ENCODE assay signal across 8 cellular contexts in the genomic region with DNA sequence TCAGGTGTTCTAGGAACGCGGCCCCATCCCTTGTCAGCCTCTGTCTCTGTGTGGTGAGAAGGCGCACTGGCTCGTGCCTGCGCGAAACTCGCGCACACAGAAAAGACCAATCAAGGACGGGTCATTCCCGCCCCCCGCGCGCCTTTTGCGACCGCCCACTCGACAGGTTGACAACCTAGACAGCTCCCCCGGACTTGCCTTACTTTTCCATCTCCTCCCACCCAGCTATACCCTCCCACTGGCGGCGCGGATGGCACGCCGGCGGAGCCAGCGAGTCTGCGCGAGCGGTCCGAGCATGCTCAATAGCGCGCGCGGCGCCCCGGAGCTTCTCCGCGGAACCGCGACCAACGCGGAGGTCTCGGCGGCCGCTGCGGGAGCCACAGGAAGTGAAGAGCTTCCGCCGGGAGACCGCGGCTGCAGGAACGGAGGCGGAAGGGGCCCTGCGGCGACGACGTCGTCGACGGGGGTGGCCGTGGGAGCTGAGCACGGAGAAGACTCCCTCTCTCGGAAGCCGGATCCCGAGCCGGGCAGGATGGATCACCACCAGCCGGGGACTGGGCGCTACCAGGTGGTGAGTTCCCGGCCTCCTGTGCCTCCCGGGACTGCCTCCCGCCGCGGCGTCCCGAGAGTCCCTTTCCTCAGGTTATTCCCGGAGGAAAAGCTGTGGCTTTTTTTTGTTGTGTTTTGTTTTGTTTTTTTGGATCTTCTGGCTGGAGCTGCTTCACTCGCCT. TPM values are rescaled to one million over a fixed set of nuclear protein-coding genes. Genes with fewer than 3 reads are reported as not detected.
DNase-seq lines count a peak whose midpoint lies in the region; FAIRE-seq and TF ChIP-seq lines count a peak whose summit lies in the region.

A gene with protein sequence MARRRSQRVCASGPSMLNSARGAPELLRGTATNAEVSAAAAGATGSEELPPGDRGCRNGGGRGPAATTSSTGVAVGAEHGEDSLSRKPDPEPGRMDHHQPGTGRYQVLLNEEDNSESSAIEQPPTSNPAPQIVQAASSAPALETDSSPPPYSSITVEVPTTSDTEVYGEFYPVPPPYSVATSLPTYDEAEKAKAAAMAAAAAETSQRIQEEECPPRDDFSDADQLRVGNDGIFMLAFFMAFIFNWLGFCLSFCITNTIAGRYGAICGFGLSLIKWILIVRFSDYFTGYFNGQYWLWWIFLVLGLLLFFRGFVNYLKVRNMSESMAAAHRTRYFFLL (plus strand): TSS at position 202 of the 731 bp plus-strand sequence. CDS start 49 bp downstream, at position 251.

- peak within 1 kb of the TSS; percentile 93 for H3K4me3 Mint-ChIP-seq in neural crest cell

- H3K27me3 Mint-ChIP-seq in neural crest cell (ENCODE audit: low read depth) = peaks cover 47% of the 10 kb centered on the region

- no peaks in the 10 kb centered on the region for H3K27me3 ChIP-seq in stomach smooth muscle (ENCODE audit: control insufficient read depth in 1 of 2, insufficient read depth in 2 of 2, low read length in 2 of 2)

- peak within 1 kb of the TSS; percentile 92 to 93 for H3K4me3 ChIP-seq in foreskin fibroblast (ENCODE audit: low read depth in 1 of 2, low read length in 2 of 2)
- H3K4me3 ChIP-seq in stomach smooth muscle (ENCODE audit: low read length in 2 of 2) = peak within 1 kb of the TSS; percentile 86 to 92

- peaks cover 5% of the 10 kb centered on the region for H3K4me1 ChIP-seq in stomach smooth muscle (ENCODE audit: control insufficient read depth, insufficient read depth, low read length)

- peak; percentile 85 for DNase-seq in ELF-1 (ENCODE audit: low read depth, low spot score)
- peak; percentile 41 for DNase-seq in H54 (ENCODE audit: insufficient read length, low spot score)
- DNase-seq in M059J (ENCODE audit: low read depth) = peak; percentile 80
- peak; percentile 50 for DNase-seq in SIG-M5 (lab: John Stamatoyannopoulos, UW)
- DNase-seq in activated gamma-delta T cell treated with Interleukin-2 at 50 U/mL for 16 hours = peak; percentile 77
- peak; percentile 84 to 95 for DNase-seq in foreskin fibroblast
- DNase-seq in neural crest cell (ENCODE audit: low read depth, low spot score) = peak; percentile 82

- no peaks in the 10 kb centered on the region for H3K36me3 Mint-ChIP-seq in neural crest cell (ENCODE audit: low read depth)

- peak within 1 kb of the TSS; percentile 8 for H3K27ac ChIP-seq in stomach smooth muscle (ENCODE audit: low read length)

- peaks cover 22% of the 10 kb centered on the region for H3K4me1 Mint-ChIP-seq in neural crest cell

- no peak for TF ChIP-seq CTCF in foreskin fibroblast (IDR thresholded peaks at IDR 0.05; ENCODE audit: low read depth, low read length)
- no peak for TF ChIP-seq CTCF in neural crest cell (conservative IDR thresholded peaks at IDR 0.05)

- H3K9ac ChIP-seq in stomach smooth muscle (ENCODE audit: low read length in 2 of 2) = peak within 1 kb of the TSS; percentile 78 to 80

- no peaks in the 10 kb centered on the region for H3K36me3 ChIP-seq in stomach smooth muscle (ENCODE audit: control insufficient read depth in 2 of 2, insufficient read depth in 2 of 2, low read length in 2 of 2)

- peak; percentile 60 for FAIRE-seq in H54 (lab: Jason Lieb, UNC)

- peak within 1 kb of the TSS; percentile 85 for H3K27ac Mint-ChIP-seq in neural crest cell (ENCODE audit: unreplicated experiment)

- no peaks in the 10 kb centered on the region for H3K9me3 Mint-ChIP-seq in neural crest cell

- TF ChIP-seq POLR2A in H54 (IDR thresholded peaks at IDR 0.05; ENCODE audit: low read depth, low read length) = peak; percentile 73; the same call in 1 of the 2 replicates

- H3K9me3 ChIP-seq in stomach smooth muscle (ENCODE audit: control insufficient read depth in 2 of 2, low read length in 2 of 2) = no peaks in the 10 kb centered on the region

RNA-seq across cellular contexts. Expression of the gene that starts here (rescaled TPM):
- total RNA-seq in M059J (2014; rRNA removed; shearing (Covaris generic)) = 21.7 and 36.8 TPM in 2 replicates
- 21.2 and 22.7 TPM in 2 replicates for total RNA-seq in neural crest cell

Comparison
In these comparisons a context has a peak if more than half of its experiments do, and no peak if none do; other contexts are left out.
1. Peak in every context shown above with its lines: DNase-seq, H3K4me3 ChIP-seq and H3K27ac ChIP-seq.